In the genomic region with DNA sequence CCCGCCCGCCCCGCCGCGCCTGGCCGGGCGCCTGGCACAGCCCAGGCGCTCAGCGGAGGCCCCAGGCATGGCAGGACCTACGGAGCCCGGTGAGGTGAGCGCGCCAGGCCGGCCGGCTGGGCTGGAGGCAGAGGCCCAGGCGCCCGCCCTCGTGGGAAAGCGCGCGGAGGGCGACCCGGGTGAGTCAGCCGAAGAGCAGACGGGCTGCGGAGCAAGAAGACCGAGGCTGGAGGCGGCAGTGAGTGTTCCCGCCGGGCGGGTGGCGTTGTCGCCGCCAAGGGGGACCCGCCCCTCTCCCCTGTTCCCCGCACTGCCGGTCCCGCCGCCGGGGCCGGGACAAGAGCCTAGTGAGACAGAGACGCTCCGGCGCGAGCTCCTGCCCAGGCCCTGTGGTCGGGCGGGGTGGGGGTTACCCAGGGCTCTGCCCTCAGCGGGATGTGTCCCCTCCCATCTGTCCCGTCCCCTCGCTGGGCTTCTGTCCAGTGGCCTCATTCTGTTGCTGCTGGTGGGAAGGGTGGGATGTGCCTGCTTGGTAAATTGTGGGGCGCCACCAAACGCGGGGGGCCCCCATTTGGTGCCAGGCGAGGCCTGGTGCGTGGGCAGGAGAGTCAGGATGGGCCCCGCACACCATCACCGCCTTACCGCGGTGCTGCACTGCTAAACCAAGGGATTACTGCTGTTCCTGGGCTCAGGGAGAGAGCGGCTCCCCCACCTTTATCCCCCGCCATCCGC, we compare ENCODE assay signal across 8 cellular contexts. TPM values are rescaled to one million over a fixed set of nuclear protein-coding genes. Genes with fewer than 3 reads are reported as not detected.
DNase-seq lines count a peak whose midpoint lies in the region; ATAC-seq, FAIRE-seq and TF ChIP-seq lines count a peak whose summit lies in the region.

No MANE protein-coding gene starts in this region.

- peaks cover 4% of the 10 kb centered on the region for H3K4me1 Mint-ChIP-seq in activated T-cell treated with anti-CD3 and anti-CD28 coated beads, Interleukin-2, amount 50 U/mL, for 72 hours (ENCODE audit: low read depth)

- peak overlapping the region in 3 of 4 donors; percentile 22 to 35 (median 30) for H3K27ac ChIP-seq in pancreas
- H3K27ac ChIP-seq in urinary bladder (ENCODE audit: low read depth): peak overlapping the region; percentile 28

- no peak overlapping the region for H3K27ac Mint-ChIP-seq in activated T-cell treated with anti-CD3 and anti-CD28 coated beads, Interleukin-2, amount 50 U/mL, for 72 hours

- H3K27me3 ChIP-seq in pancreas: no peaks in the 10 kb centered on the region

- 12% methylated on average over 53 to 62 of the region's 62 CpGs for WGBS in pancreas, 2 donors
- 9% methylated on average over 62 of the region's 62 CpGs for WGBS in urinary bladder

- FAIRE-seq in pancreas (lab: Jason Lieb, UNC): no peak

- intact Hi-C loops in Right ventricle myocardium inferior (cut with DNase I): loop anchor here (2.0 kb wide), 1 partner anchor 28 kb away; no protein-coding TSS in a partner anchor
- intact Hi-C loops in pancreas (cut with DNase I): loop anchor here in 1 of 3 donors (10.0 kb wide), 1 partner anchor 296 kb away; no protein-coding TSS in a partner anchor

- peaks cover 0 to 4% (median 3%) of the 10 kb centered on the region in 3 donors for H3K4me1 ChIP-seq in pancreas
- no peaks in the 10 kb centered on the region for H3K4me1 ChIP-seq in urinary bladder (ENCODE audit: insufficient read depth)

- H3K9me3 ChIP-seq in pancreas: no peaks in the 10 kb centered on the region

- peak; percentile 61 for DNase-seq in activated naive CD4-positive, alpha-beta T cell treated with Interleukin-2 at 50 U/mL for 16 hours
- no peak for DNase-seq in activated naive CD4-positive, alpha-beta T cell (lab: John Stamatoyannopoulos, UW)
- DNase-seq in activated T-cell treated with anti-CD3 and anti-CD28 coated beads, Interleukin-2, amount 50 U/mL, for 72 hours: peak; percentile 52 to 73
- peak; percentile 88 for DNase-seq in Right ventricle myocardium inferior (ENCODE audit: missing footprints)
- DNase-seq in pancreas: peak; percentile 63 to 89 (median 84)
- DNase-seq in NCI-H1436 treated with DMSO at 0.1 percent for 48 hours (lab: John Stamatoyannopoulos, UW): no peak
- DNase-seq in NCI-H345 (lab: John Stamatoyannopoulos, UW): no peak

- peak overlapping the region in 3 of 4 donors; percentile 10 to 43 (median 33) for H3K4me3 ChIP-seq in pancreas
- H3K4me3 ChIP-seq in urinary bladder (ENCODE audit: low read depth, low read length): peak overlapping the region; percentile 27

- H3K36me3 ChIP-seq in pancreas: no peaks in the 10 kb centered on the region
- no peaks in the 10 kb centered on the region for H3K36me3 ChIP-seq in urinary bladder (ENCODE audit: insufficient read depth)

- peaks cover 50% of the 10 kb centered on the region for H3K27me3 Mint-ChIP-seq in activated T-cell treated with anti-CD3 and anti-CD28 coated beads, Interleukin-2, amount 50 U/mL, for 72 hours (ENCODE audit: low read depth)

- peak; percentile 82 to 86 for ATAC-seq in activated T-cell treated with anti-CD3 and anti-CD28 coated beads, Interleukin-2, amount 50 U/mL, for 72 hours (replicated peaks in 1 of 2)
- ATAC-seq in Right ventricle myocardium inferior (peak; percentile 68), pancreas (peak; percentile 80 to 88 (median 84))

- no peak for TF ChIP-seq CTCF in pancreas (IDR thresholded peaks at IDR 0.05)

- no peaks in the 10 kb centered on the region for H3K36me3 Mint-ChIP-seq in activated T-cell treated with anti-CD3 and anti-CD28 coated beads, Interleukin-2, amount 50 U/mL, for 72 hours (ENCODE audit: insufficient read depth in 2 of 2)

- H3K4me3 Mint-ChIP-seq in activated T-cell treated with anti-CD3 and anti-CD28 coated beads, Interleukin-2, amount 50 U/mL, for 72 hours: peak overlapping the region; percentile 46 to 68

- no peaks in the 10 kb centered on the region for H3K9me3 Mint-ChIP-seq in activated T-cell treated with anti-CD3 and anti-CD28 coated beads, Interleukin-2, amount 50 U/mL, for 72 hours

RNA-seq across cellular contexts. Expression of a gene that starts 17.0 kb away (rescaled TPM):
- total RNA-seq in activated T-cell treated with anti-CD3 and anti-CD28 coated beads, Interleukin-2, amount 50 U/mL, for 72 hours: not detected
- not detected for total RNA-seq in Right ventricle myocardium inferior
- total RNA-seq in pancreas: not detected
- not detected for polyA plus RNA-seq in pancreas
- total RNA-seq in urinary bladder: not detected
- polyA plus RNA-seq in urinary bladder: not detected

RNA-seq across cellular contexts. Expression of a gene that starts 20.1 kb away (rescaled TPM):
- 1 to 10 TPM; 1.1 to 1.3 TPM for total RNA-seq in activated T-cell treated with anti-CD3 and anti-CD28 coated beads, Interleukin-2, amount 50 U/mL, for 72 hours
- total RNA-seq in Right ventricle myocardium inferior (5.1 TPM), pancreas (10 to 100 TPM in 1 of 6 donors, 1 to 10 TPM in 5; 2.2 to 15.1 (median 3.1) TPM), urinary bladder (10.2 TPM)
- polyA plus RNA-seq in pancreas (10 to 100 TPM in 1 of 2 donors, 1 to 10 TPM in 1; 6.2 to 12.4 TPM), urinary bladder (5.7 TPM)

RNA-seq across cellular contexts. Expression of a gene that starts 54.5 kb away (rescaled TPM):
- total RNA-seq in activated T-cell treated with anti-CD3 and anti-CD28 coated beads, Interleukin-2, amount 50 U/mL, for 72 hours: 10 to 100 TPM; 23.6 to 24.3 TPM
- total RNA-seq in Right ventricle myocardium inferior: 91.6 TPM
- 10 to 100 TPM; 28.7 to 43.5 (median 35.1) TPM for total RNA-seq in pancreas
- polyA plus RNA-seq in pancreas: 10 to 100 TPM; 12.5 to 16.0 TPM
- 52.1 TPM for total RNA-seq in urinary bladder
- polyA plus RNA-seq in urinary bladder: 48.3 TPM

Comparison
In these comparisons a context has a peak if more than half of its experiments do, and no peak if none do; other contexts are left out.
1. DNase-seq: peak in activated naive CD4-positive, alpha-beta T cell treated with Interleukin-2 at 50 U/mL for 16 hours (single experiment), activated T-cell treated with anti-CD3 and anti-CD28 coated beads, Interleukin-2, amount 50 U/mL, for 72 hours (2 of 2), Right ventricle myocardium inferior (single experiment) and pancreas (6 of 6); none in activated naive CD4-positive, alpha-beta T cell (0 of 4), NCI-H1436 treated with DMSO at 0.1 percent for 48 hours (single experiment) and NCI-H345 (single experiment).
2. Peak in every context shown above with its lines, with median percentiles within 50 percentile points of each other: ATAC-seq.